ENCODE assay signal across 26 cellular contexts in genomic region chr12:92625639-92626310, GRCh38.
"Had no signal": no experiment of that assay in that cellular context is flagged by ENCODE, and none has a peak within 500 bp of the region (broad histone marks: within the 10 kb centered on the region; RNA-seq: fewer than 3 reads in every experiment).

No MANE protein-coding gene starts in this region.

- H3K27me3 ChIP-seq: colonic mucosa, esophagus squamous epithelium, ovary, spleen, tibial nerve, upper lobe of right lung, uterus had no signal

- H3K27ac Mint-ChIP-seq: dendritic cell treated with granulocyte-macrophage colony-stimulating factor and Interleukin-4, amounts not matched to agents 40 ng/mL and 50 ng/mL, for 4 days; natural killer cell; stimulated activated naive B cell treated with anti-CD40 and anti-IgM and Interleukin-4, amounts not matched to agents 10 μg/mL and 1 μg/mL and 100 μg/mL, for 72 hours; stimulated activated naive CD8-positive, alpha-beta T cell treated with anti-CD3 and anti-CD28 coated beads, Interleukin-15, Interleukin-2, amounts not matched to agents 100 ng/mL and 50 ng/mL, for 24 hours had no signal

- ATAC-seq: left ventricle myocardium superior; lower lobe of right lung; natural killer cell; psoas muscle; right cardiac atrium; stimulated activated naive B cell treated with anti-CD40 and anti-IgM and Interleukin-4, amounts not matched to agents 10 μg/mL and 1 μg/mL and 100 μg/mL, for 72 hours; upper lobe of right lung had no signal

- H3K4me3 Mint-ChIP-seq: dendritic cell treated with granulocyte-macrophage colony-stimulating factor and Interleukin-4, amounts not matched to agents 40 ng/mL and 50 ng/mL, for 4 days; immature natural killer cell; natural killer cell; stimulated activated naive B cell treated with anti-CD40 and anti-IgM and Interleukin-4, amounts not matched to agents 10 μg/mL and 1 μg/mL and 100 μg/mL, for 72 hours; stimulated activated naive CD8-positive, alpha-beta T cell treated with anti-CD3 and anti-CD28 coated beads, Interleukin-15, Interleukin-2, amounts not matched to agents 100 ng/mL and 50 ng/mL, for 24 hours had no signal

- H3K36me3 ChIP-seq: colonic mucosa, esophagus squamous epithelium, lower lobe of right lung, ovary, spleen, thoracic aorta, tibial nerve, upper lobe of right lung, uterus had no signal

- H3K27me3 Mint-ChIP-seq: stimulated activated naive B cell treated with anti-CD40 and anti-IgM and Interleukin-4, amounts not matched to agents 10 μg/mL and 1 μg/mL and 100 μg/mL, for 72 hours; stimulated activated naive CD8-positive, alpha-beta T cell treated with anti-CD3 and anti-CD28 coated beads, Interleukin-15, Interleukin-2, amounts not matched to agents 100 ng/mL and 50 ng/mL, for 24 hours had no signal

- H3K27ac ChIP-seq: colonic mucosa, esophagus squamous epithelium, lower lobe of right lung, ovary, psoas muscle, skin epidermis, spleen, thoracic aorta, tibial nerve, upper lobe of right lung, uterus had no signal

- DNase-seq: colonic mucosa; effector memory CD4-positive, alpha-beta T cell; erythroblast; esophagus squamous epithelium; hypothalamus; immature natural killer cell; islet precursor cell; kidney glomerular epithelial cell; left ventricle myocardium superior; lower lobe of right lung; natural killer cell; occipital lobe; ovary; posterior cingulate gyrus; psoas muscle; right cardiac atrium; spleen; stimulated activated CD4-positive, alpha-beta T cell treated with anti-CD3 and anti-CD28 coated beads, Interleukin-4, amount 100 ng/mL, for 4 hours; stimulated activated naive B cell treated with anti-CD40 and anti-IgM and Interleukin-4, amounts not matched to agents 10 μg/mL and 1 μg/mL and 100 μg/mL, for 72 hours; upper lobe of right lung; uterus had no signal

- H3K4me1 Mint-ChIP-seq: immature natural killer cell; natural killer cell; stimulated activated naive B cell treated with anti-CD40 and anti-IgM and Interleukin-4, amounts not matched to agents 10 μg/mL and 1 μg/mL and 100 μg/mL, for 72 hours had no signal

- H3K4me1 ChIP-seq: colonic mucosa, esophagus squamous epithelium, psoas muscle, spleen, tibial nerve, upper lobe of right lung, uterus had no signal

- H3K9me3 ChIP-seq: colonic mucosa, esophagus squamous epithelium, lower lobe of right lung, ovary, psoas muscle, thoracic aorta, upper lobe of right lung, uterus had no signal

- H3K36me3 Mint-ChIP-seq: stimulated activated naive B cell treated with anti-CD40 and anti-IgM and Interleukin-4, amounts not matched to agents 10 μg/mL and 1 μg/mL and 100 μg/mL, for 72 hours had no signal

- H3K4me3 ChIP-seq: colonic mucosa, esophagus squamous epithelium, lower lobe of right lung, ovary, psoas muscle, skin epidermis, spleen, thoracic aorta, tibial nerve, upper lobe of right lung, uterus had no signal
